In the genomic region with DNA sequence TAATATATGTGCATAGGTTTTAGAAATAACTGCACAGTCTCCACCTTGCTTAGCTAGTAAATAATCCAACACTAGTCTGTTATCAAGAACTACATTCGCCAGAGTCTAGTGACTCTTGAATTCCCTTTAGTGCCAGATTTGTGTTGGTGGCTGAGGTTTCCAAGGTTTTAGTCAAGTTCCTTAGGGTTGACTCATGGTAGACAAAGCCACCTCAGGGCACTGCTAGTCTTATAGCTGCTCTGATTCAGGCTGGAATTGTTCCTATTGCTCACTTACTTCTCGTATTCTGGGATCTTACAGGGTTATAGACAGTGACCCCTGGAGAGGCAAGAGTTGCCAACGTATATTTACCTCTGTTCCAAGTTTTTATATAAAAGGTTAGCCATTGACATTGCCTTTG, we compare ENCODE assay signal across 18 cellular contexts.
DNase-seq lines count a peak whose midpoint lies in the region; ATAC-seq and TF ChIP-seq lines count a peak whose summit lies in the region.
"Had no signal": no experiment of that assay in that cellular context is flagged by ENCODE, and none has a peak within 500 bp of the region (broad histone marks: within the 10 kb centered on the region; RNA-seq: fewer than 3 reads in every experiment).

No MANE protein-coding gene starts in this region.

- DNase-seq in H4 (ENCODE audit: low spot score) (peak; percentile 84), RWPE1 (ENCODE audit: low spot score) (peak; percentile 58), epithelial cell of proximal tubule (ENCODE audit: low read depth) (peak; percentile 92), myocyte (ENCODE audit: low read depth) (peak; percentile 72), NCI-H1436 treated with DMSO at 0.1 percent for 48 hours (lab: John Stamatoyannopoulos, UW) (no peak), GM10266 (ENCODE audit: extremely low spot score) (no peak), left ventricle myocardium superior (no peak)
- DNase-seq: activated naive CD8-positive, alpha-beta T cell treated with anti-CD3 and anti-CD28 coated beads, Interleukin-2, amount 50 U/mL, for 24 hours; BE2C; DMS53; NCI-H2029; NCI-H526; SHP77; substantia nigra had no signal

- no peak for ATAC-seq in HG02623 (IDR thresholded peaks at IDR 0.05; ENCODE audit: unreplicated experiment)
- ATAC-seq in left ventricle myocardium superior = no peak
- ATAC-seq: activated naive CD8-positive, alpha-beta T cell treated with anti-CD3 and anti-CD28 coated beads, Interleukin-2, amount 50 U/mL, for 24 hours had no signal

- no peak overlapping the region for H3K4me3 ChIP-seq in epithelial cell of proximal tubule (ENCODE audit: low read depth, low read length)
- H3K4me3 ChIP-seq: HAP-1 had no signal

- POLR2A ChIA-PET in RWPE1 (lab: Yijun Ruan, JAX; ENCODE audit: low non-redundant PET) = no interaction called here

- H3K27ac ChIP-seq in RWPE1 = no peak overlapping the region
- H3K27ac ChIP-seq: KMS-11, parathyroid adenoma had no signal

- no peak for TF ChIP-seq CTCF in RWPE1 (conservative IDR thresholded peaks at IDR 0.05; ENCODE audit: low read depth)
- TF ChIP-seq CTCF in epithelial cell of proximal tubule (conservative IDR thresholded peaks at IDR 0.05; ENCODE audit: low read depth, low read length) = no peak
- no peak for TF ChIP-seq CTCF in GM10266 (IDR thresholded peaks at IDR 0.05; ENCODE audit: control insufficient read depth, insufficient read depth, low read depth, missing control alignments)

- CTCF ChIA-PET in RWPE1 (lab: Yijun Ruan, JAX) = interaction anchor here (0.7 to 0.8 kb wide), 2 partner anchors 64 to 168 kb away, joined by 3 to 4 read pairs; no protein-coding TSS in a partner anchor

- intact Hi-C loops in left ventricle myocardium superior (cut with micrococcal nuclease) = no loop called here

Comparison
In these comparisons a context has a peak if more than half of its experiments do, and no peak if none do; other contexts are left out.
1. DNase-seq: peak in H4 (single experiment), RWPE1 (single experiment), epithelial cell of proximal tubule (single experiment) and myocyte (single experiment); none in NCI-H1436 treated with DMSO at 0.1 percent for 48 hours (single experiment), GM10266 (single experiment) and left ventricle myocardium superior (single experiment).